1 cellular context compared by ENCODE assay signal in genomic region chr21:37565530-37566223, GRCh38.
TF ChIP-seq lines count a peak whose summit lies in the region.

No MANE protein-coding gene starts in this region.

TF ChIP-seq in K562, 482 proteins besides CTCF, POLR2A, EP300 and RAD21 (continued from another document and continues in another):
- 0 out of 2 replicates have a peak, but pooled peaks have one; percentile 2 for TF ChIP-seq ZBTB40 (IDR thresholded peaks at IDR 0.05)
- TF ChIP-seq ZBTB40 (CRISPR knock-in tag; IDR thresholded peaks at IDR 0.05), result no peak
- TF ChIP-seq SMARCA4 (IDR thresholded peaks at IDR 0.05), result peak; percentile 21; the same call in 1 of the 2 replicates
- TF ChIP-seq MYNN (IDR thresholded peaks at IDR 0.05), result no peak
- TF ChIP-seq MYNN (CRISPR knock-in tag; IDR thresholded peaks at IDR 0.05), result no peak
- TF ChIP-seq ZNF445 (CRISPR knock-in tag; IDR thresholded peaks at IDR 0.05; ENCODE audit: low read depth), result no peak
- TF ChIP-seq NR2C2 (CRISPR knock-in tag; IDR thresholded peaks at IDR 0.05), result no peak
- TF ChIP-seq NR2C2 (tag; IDR thresholded peaks at IDR 0.05), result peak; percentile 49; the same call in 1 of the 2 replicates
- peak; percentile 65; the same call in 1 of the 2 replicates for TF ChIP-seq ATF7 (IDR thresholded peaks at IDR 0.05)
- TF ChIP-seq MIER1 (IDR thresholded peaks at IDR 0.05; ENCODE audit: low read depth), result no peak
- TF ChIP-seq ZNF324 (CRISPR knock-in tag; IDR thresholded peaks at IDR 0.05), result no peak
- 0 out of 4 replicates have a peak, but pooled peaks of 1 of the 2 experiments have one; percentile 7 for TF ChIP-seq MAZ (CRISPR knock-in tag; conservative IDR thresholded peaks at IDR 0.05 in 1 of 2, IDR thresholded peaks at IDR 0.05 in 1 of 2)
- TF ChIP-seq HES1 (IDR thresholded peaks at IDR 0.05; ENCODE audit: low read depth), result peak; percentile 11; the same call in 1 of the 2 replicates
- TF ChIP-seq XRCC4 (IDR thresholded peaks at IDR 0.05; ENCODE audit: extremely low read depth, insufficient read depth, insufficient read length), result no peak
- peak; percentile 6; the same call in 1 of the 2 replicates for TF ChIP-seq TEAD4 (IDR thresholded peaks at IDR 0.05; ENCODE audit: low read length)
- TF ChIP-seq TEAD4 (CRISPR knock-in tag; IDR thresholded peaks at IDR 0.05; ENCODE audit: borderline replicate concordance), result no peak
- 0 out of 2 replicates have a peak, but pooled peaks have one; percentile 19 for TF ChIP-seq SMARCA5 (IDR thresholded peaks at IDR 0.05)
- peak; percentile 59; the same call in 1 of the 2 replicates for TF ChIP-seq FOXM1 (IDR thresholded peaks at IDR 0.05; ENCODE audit: low read depth)
- TF ChIP-seq FOXM1 (CRISPR knock-in tag; IDR thresholded peaks at IDR 0.05; ENCODE audit: low read depth), result no peak
- 0 out of 4 replicates have a peak, but pooled peaks of 1 of the 2 experiments have one; percentile 59 for TF ChIP-seq TEAD1 (CRISPR knock-in tag; IDR thresholded peaks at IDR 0.05)
- TF ChIP-seq ZNF24 (IDR thresholded peaks at IDR 0.05), result peak; percentile 55; the same call in 1 of the 2 replicates
- no peak for TF ChIP-seq SMAD4 (CRISPR knock-in tag; conservative IDR thresholded peaks at IDR 0.05)
- 0 out of 2 replicates have a peak, but pooled peaks have one; percentile 72 for TF ChIP-seq MBD1 (CRISPR knock-in tag; IDR thresholded peaks at IDR 0.05)
- peak; percentile 50; the same call in 1 of the 2 replicates for TF ChIP-seq JUND (IDR thresholded peaks at IDR 0.05; ENCODE audit: borderline replicate concordance, low read depth, low read length)
- TF ChIP-seq JUND (tag; IDR thresholded peaks at IDR 0.05; ENCODE audit: borderline replicate concordance, low read depth, low read length), result no peak
- no peak for TF ChIP-seq PHF21A (IDR thresholded peaks at IDR 0.05; ENCODE audit: borderline replicate concordance, low read depth)
- no peak for TF ChIP-seq ZKSCAN1 (IDR thresholded peaks at IDR 0.05; ENCODE audit: low read depth, low read length)
- no peak for TF ChIP-seq ZNF785 (CRISPR knock-in tag; IDR thresholded peaks at IDR 0.05)
- no peak for TF ChIP-seq JUNB (CRISPR knock-in tag; conservative IDR thresholded peaks at IDR 0.05)
- TF ChIP-seq MLX (CRISPR knock-in tag; conservative IDR thresholded peaks at IDR 0.05), result no peak
- no peak for TF ChIP-seq TSC22D4 (tag; IDR thresholded peaks at IDR 0.05)
- no peak for TF ChIP-seq ZNF212 (CRISPR knock-in tag; IDR thresholded peaks at IDR 0.05)
- peak; percentile 56 for TF ChIP-seq POLR2B (IDR thresholded peaks at IDR 0.05; ENCODE audit: low read depth, partially characterized antibody)
- TF ChIP-seq ZNF766 (CRISPR knock-in tag; conservative IDR thresholded peaks at IDR 0.05), result 0 out of 2 replicates have a peak, but pooled peaks have one; percentile 44
- no peak for TF ChIP-seq TFAP4 (CRISPR knock-in tag; IDR thresholded peaks at IDR 0.05; ENCODE audit: borderline replicate concordance)
- TF ChIP-seq FOXK2 (conservative IDR thresholded peaks at IDR 0.05 in 1 of 2, IDR thresholded peaks at IDR 0.05 in 1 of 2; ENCODE audit: low read depth in 2 of 2), result peak; percentile 66 to 85; a peak in 3 of 4 replicates
- no peak for TF ChIP-seq GATA2 (CRISPR knock-in tag; IDR thresholded peaks at IDR 0.05)
- TF ChIP-seq NKRF (IDR thresholded peaks at IDR 0.05; ENCODE audit: borderline replicate concordance), result 0 out of 2 replicates have a peak, but pooled peaks have one; percentile 15
- peak; percentile 75 for TF ChIP-seq TBP (optimal IDR thresholded peaks at IDR 0.05; ENCODE audit: low read depth, low read length)
- 0 out of 4 replicates have a peak, but pooled peaks of 1 of the 2 experiments have one; percentile 2 for TF ChIP-seq ZMIZ1 (IDR thresholded peaks at IDR 0.05; ENCODE audit: low read depth in 2 of 2, low read length in 2 of 2)
- TF ChIP-seq SMARCB1 (IDR thresholded peaks at IDR 0.05; ENCODE audit: insufficient read length, low read depth), result no peak
- peak; percentile 58; the same call in 1 of the 2 replicates for TF ChIP-seq RBFOX2 (IDR thresholded peaks at IDR 0.05; ENCODE audit: low read depth, low read length)
- TF ChIP-seq ZNF175 (CRISPR knock-in tag; IDR thresholded peaks at IDR 0.05; ENCODE audit: low read depth), result peak; percentile 85
- TF ChIP-seq CEBPG (CRISPR knock-in tag; IDR thresholded peaks at IDR 0.05), result peak; percentile 96
- TF ChIP-seq CEBPG (tag; conservative IDR thresholded peaks at IDR 0.05 in 1 of 2, IDR thresholded peaks at IDR 0.05 in 1 of 2), result peak; percentile 46 to 84; a peak in 3 of 4 replicates
- TF ChIP-seq PML (IDR thresholded peaks at IDR 0.05; ENCODE audit: low read length), result peak; percentile 38; the same call in 1 of the 2 replicates
- TF ChIP-seq SAFB2 (IDR thresholded peaks at IDR 0.05; ENCODE audit: borderline replicate concordance, low read depth, low read length, severe bottlenecking), result no peak
- TF ChIP-seq NFIC (IDR thresholded peaks at IDR 0.05), result no peak
- TF ChIP-seq ZFX (CRISPR knock-in tag; IDR thresholded peaks at IDR 0.05), result 0 out of 2 replicates have a peak, but pooled peaks have one; percentile 27
- peak; percentile 83 to 96 for TF ChIP-seq FOXA3 (CRISPR knock-in tag; conservative IDR thresholded peaks at IDR 0.05 in 1 of 2, IDR thresholded peaks at IDR 0.05 in 1 of 2)
